ENCODE assay signal across 8 cellular contexts in genomic region chr16:85612801-85613608, GRCh38. TPM values are rescaled to one million over a fixed set of nuclear protein-coding genes. Genes with fewer than 3 reads are reported as not detected.
A peak's percentile ranks its signal among the peaks of the same experiment; 100 is the strongest.
DNase-seq lines count a peak whose midpoint lies in the region; ATAC-seq, FAIRE-seq and TF ChIP-seq lines count a peak whose summit lies in the region.

GSE1 (plus strand) TSS chr16:85613322; CDS start chr16:85613392, 70 bp downstream.

- H4K20me1 ChIP-seq in Loucy (ENCODE audit: insufficient read depth, low read length, poor library complexity, severe bottlenecking) (peaks cover 66% of the 10 kb centered on the region), osteoblast (ENCODE audit: insufficient read depth, low read length) (peaks cover 62% of the 10 kb centered on the region)

- H3K4me3 ChIP-seq in Loucy (ENCODE audit: low read length, poor library complexity, severe bottlenecking) (peak within 1 kb of the TSS; percentile 76), osteoblast (ENCODE audit: insufficient read depth, low read length) (peak within 1 kb of the TSS; percentile 78), aorta (ENCODE audit: low read length in 2 of 2) (peak within 1 kb of the TSS; percentile 35 to 54)

- no peaks in the 10 kb centered on the region for H3K9me2 ChIP-seq in Loucy (replicated peaks; ENCODE audit: low read depth, low read length)

- no peaks in the 10 kb centered on the region for H3K9me3 Mint-ChIP-seq in activated naive CD4-positive, alpha-beta T cell treated with anti-CD3 and anti-CD28 coated beads, Interleukin-2, amount 10 ng/mL, durations not matched to agents 7 days and 5 days

- H2AFZ ChIP-seq in Loucy (ENCODE audit: low read length) (no peak within 1 kb of the TSS), osteoblast (ENCODE audit: low read length) (no peak within 1 kb of the TSS)

- H3K27me3 ChIP-seq in Loucy (ENCODE audit: insufficient read depth, low read length, poor library complexity, severe bottlenecking) (no peaks in the 10 kb centered on the region), osteoblast (ENCODE audit: insufficient read depth, low read length) (no peaks in the 10 kb centered on the region), aorta (ENCODE audit: control insufficient read depth in 1 of 2, insufficient read depth in 2 of 2, low read length in 1 of 2) (no peaks in the 10 kb centered on the region)

- peaks cover 16% of the 10 kb centered on the region; the same call in 1 of the 2 replicates for H3K36me3 ChIP-seq in Loucy (ENCODE audit: insufficient read depth, low read length)
- H3K36me3 ChIP-seq in osteoblast (ENCODE audit: insufficient read depth, low read length) = peaks cover 4% of the 10 kb centered on the region
- H3K36me3 ChIP-seq in aorta (ENCODE audit: control insufficient read depth in 1 of 2, insufficient read depth in 2 of 2, low read length in 1 of 2) = no peaks in the 10 kb centered on the region

- H3F3A ChIP-seq in Loucy (ENCODE audit: low read depth) = peaks cover 9% of the 10 kb centered on the region

- peak; percentile 67 for FAIRE-seq in G401.6 (lab: Jason Lieb, UNC)

- CTCF ChIA-PET in activated naive CD4-positive, alpha-beta T cell treated with anti-CD3 and anti-CD28 coated beads, Interleukin-2, amount 10 ng/mL, durations not matched to agents 7 days and 5 days (lab: Charles Lee) = interaction anchor here (0.9 to 8.4 kb wide), 2 partner anchors 122 to 195 kb away, joined by 4 to 93 read pairs; no protein-coding TSS in a partner anchor

- H3K36me3 Mint-ChIP-seq in activated naive CD4-positive, alpha-beta T cell treated with anti-CD3 and anti-CD28 coated beads, Interleukin-2, amount 10 ng/mL, durations not matched to agents 7 days and 5 days = no peaks in the 10 kb centered on the region

- peak within 1 kb of the TSS; percentile 65 for H3K4me3 Mint-ChIP-seq in activated naive CD4-positive, alpha-beta T cell treated with anti-CD3 and anti-CD28 coated beads, Interleukin-2, amount 10 ng/mL, durations not matched to agents 7 days and 5 days

- H3K4me2 ChIP-seq in Loucy (ENCODE audit: low read depth, low read length, poor library complexity, severe bottlenecking) (peak within 1 kb of the TSS; percentile 82), osteoblast (ENCODE audit: insufficient read depth, low read length) (peak within 1 kb of the TSS; percentile 81)

- no peaks in the 10 kb centered on the region for H3K9me3 ChIP-seq in Loucy (ENCODE audit: insufficient read depth, low read depth, low read length)
- no peaks in the 10 kb centered on the region for H3K9me3 ChIP-seq in osteoblast (ENCODE audit: low read depth, low read length)
- no peaks in the 10 kb centered on the region for H3K9me3 ChIP-seq in aorta (ENCODE audit: control insufficient read depth, low read length)

- peaks cover 95% of the 10 kb centered on the region for H3K27me3 Mint-ChIP-seq in activated naive CD4-positive, alpha-beta T cell treated with anti-CD3 and anti-CD28 coated beads, Interleukin-2, amount 10 ng/mL, durations not matched to agents 7 days and 5 days

- 0 to 1% methylated on average over 68 to 81 of the region's 81 CpGs for WGBS in aorta, 2 donors

- H3K4me1 ChIP-seq in Loucy (ENCODE audit: insufficient read depth, low read length, poor library complexity, severe bottlenecking) = peaks cover 63% of the 10 kb centered on the region
- peaks cover 33% of the 10 kb centered on the region for H3K4me1 ChIP-seq in osteoblast (ENCODE audit: insufficient read depth, low read length)
- H3K4me1 ChIP-seq in aorta (ENCODE audit: control insufficient read depth in 1 of 2, insufficient read depth in 2 of 2, low read length in 2 of 2) = no peaks in the 10 kb centered on the region

- intact Hi-C loops in aorta (cut with DNase I) = loop anchor here (5.0 kb wide), 2 partner anchors 241 to 306 kb away; no protein-coding TSS in a partner anchor

- H3K9ac ChIP-seq in Loucy (ENCODE audit: low read depth, low read length, poor library complexity, severe bottlenecking) = peak within 1 kb of the TSS; percentile 96

- H3K79me2 ChIP-seq in Loucy (ENCODE audit: insufficient read depth, low read length) (peaks cover 90% of the 10 kb centered on the region), osteoblast (ENCODE audit: insufficient read depth, low read length) (peaks cover 64% of the 10 kb centered on the region)

- peaks cover 47% of the 10 kb centered on the region for H3K4me1 Mint-ChIP-seq in activated naive CD4-positive, alpha-beta T cell treated with anti-CD3 and anti-CD28 coated beads, Interleukin-2, amount 10 ng/mL, durations not matched to agents 7 days and 5 days

- ATAC-seq in aorta (ENCODE audit: low FRiP score) = peak; percentile 54

- TF ChIP-seq CTCF in Loucy (conservative IDR thresholded peaks at IDR 0.05; ENCODE audit: low read length) = no peak
- no peak for TF ChIP-seq CTCF in osteoblast (IDR thresholded peaks at IDR 0.05; ENCODE audit: extremely low read depth, low read depth, low read length)

- H3K27ac ChIP-seq in osteoblast (ENCODE audit: low read depth, low read length) (peak within 1 kb of the TSS; percentile 74), aorta (ENCODE audit: low read depth in 1 of 2, low read length in 2 of 2) (peak within 1 kb of the TSS in 1 of 2 donors; percentile 82)

- no peak within 1 kb of the TSS for H3K27ac Mint-ChIP-seq in activated naive CD4-positive, alpha-beta T cell treated with anti-CD3 and anti-CD28 coated beads, Interleukin-2, amount 10 ng/mL, durations not matched to agents 7 days and 5 days

- DNase-seq in H4 (ENCODE audit: low spot score) (peak; percentile 95), SHP77 (lab: John Stamatoyannopoulos, UW) (peak; percentile 96 to 97), glomerular visceral epithelial cell (ENCODE audit: extremely low spot score) (peak; percentile 93), osteoblast (ENCODE audit: insufficient read length, low spot score, missing footprints) (peak; percentile 99), aorta (peak; percentile 91 to 95)
- DNase-seq in activated naive CD4-positive, alpha-beta T cell treated with anti-CD3 and anti-CD28 coated beads, Interleukin-2, amount 10 ng/mL, durations not matched to agents 7 days and 5 days = peak; percentile 80

RNA-seq across cellular contexts. Expression of gene GSE1, which starts in this region (rescaled TPM):
- total RNA-seq in H4 (2014; rRNA removed; shearing (Covaris generic)) = 8.0 and 11.9 TPM in 2 replicates
- total RNA-seq in osteoblast (49.6 and 55.7 TPM in 2 replicates), aorta (100 to 1,000 TPM in 1 of 2 donors, 10 to 100 TPM in 1; 59.7 to 111 TPM)
- 10 to 100 TPM in 1 of 2 donors, 1 to 10 TPM in 1; 3.9 to 11.7 TPM for polyA plus RNA-seq in aorta
